1 cellular context compared by ENCODE assay signal in the genomic region with DNA sequence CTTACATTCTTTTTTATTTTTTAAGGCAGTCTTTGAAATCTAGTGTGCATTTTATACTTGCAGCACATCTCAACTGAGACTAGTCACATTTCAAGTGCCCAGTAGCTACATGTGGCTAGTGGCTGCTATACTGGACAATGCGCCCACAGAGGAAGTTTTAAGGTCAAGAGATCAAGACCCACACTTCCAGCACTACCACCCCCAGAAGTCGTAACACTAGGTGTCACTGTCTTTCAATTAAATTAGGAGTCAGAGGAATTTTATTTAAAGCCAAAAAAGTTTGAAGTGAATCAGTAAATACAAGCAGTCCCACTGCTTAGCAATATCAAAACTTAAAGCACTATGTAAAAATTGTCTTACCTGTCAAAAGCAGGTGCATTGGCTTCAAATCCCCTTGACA.
TF ChIP-seq lines count a peak whose summit lies in the region.

No MANE protein-coding gene starts in this region.

TF ChIP-seq in HCT116, 20 proteins besides CTCF, POLR2A, EP300 and RAD21 (continued from another document):
- TF ChIP-seq POLR2AphosphoS5 (IDR thresholded peaks at IDR 0.05; ENCODE audit: low read depth, low read length): no peak
- TF ChIP-seq ZFX (IDR thresholded peaks at IDR 0.05): no peak
- TF ChIP-seq, protein P1, sequence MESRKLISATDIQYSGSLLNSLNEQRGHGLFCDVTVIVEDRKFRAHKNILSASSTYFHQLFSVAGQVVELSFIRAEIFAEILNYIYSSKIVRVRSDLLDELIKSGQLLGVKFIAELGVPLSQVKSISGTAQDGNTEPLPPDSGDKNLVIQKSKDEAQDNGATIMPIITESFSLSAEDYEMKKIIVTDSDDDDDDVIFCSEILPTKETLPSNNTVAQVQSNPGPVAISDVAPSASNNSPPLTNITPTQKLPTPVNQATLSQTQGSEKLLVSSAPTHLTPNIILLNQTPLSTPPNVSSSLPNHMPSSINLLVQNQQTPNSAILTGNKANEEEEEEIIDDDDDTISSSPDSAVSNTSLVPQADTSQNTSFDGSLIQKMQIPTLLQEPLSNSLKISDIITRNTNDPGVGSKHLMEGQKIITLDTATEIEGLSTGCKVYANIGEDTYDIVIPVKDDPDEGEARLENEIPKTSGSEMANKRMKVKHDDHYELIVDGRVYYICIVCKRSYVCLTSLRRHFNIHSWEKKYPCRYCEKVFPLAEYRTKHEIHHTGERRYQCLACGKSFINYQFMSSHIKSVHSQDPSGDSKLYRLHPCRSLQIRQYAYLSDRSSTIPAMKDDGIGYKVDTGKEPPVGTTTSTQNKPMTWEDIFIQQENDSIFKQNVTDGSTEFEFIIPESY (IDR thresholded peaks at IDR 0.05; ENCODE audit: extremely low read depth, insufficient replicate concordance, low read length): no peak
- no peak for TF ChIP-seq CEBPB (IDR thresholded peaks at IDR 0.05; ENCODE audit: low read depth)
- TF ChIP-seq SIN3A (IDR thresholded peaks at IDR 0.05; ENCODE audit: low read depth): no peak
TF ChIP-seq in HCT116: peak in this region for 0.
